16 cellular contexts compared by ENCODE assay signal in genomic region chr11:17458268-17458667, GRCh38. TPM values are rescaled to one million over a fixed set of nuclear protein-coding genes. Genes with fewer than 3 reads are reported as not detected.
DNase-seq lines count a peak whose midpoint lies in the region; ATAC-seq and TF ChIP-seq lines count a peak whose summit lies in the region.
"Had no signal": no experiment of that assay in that cellular context is flagged by ENCODE, and none has a peak within 500 bp of the region (broad histone marks: within the 10 kb centered on the region; RNA-seq: fewer than 3 reads in every experiment).

No MANE protein-coding gene starts in this region.

- no peaks in the 10 kb centered on the region for H3K9me3 Mint-ChIP-seq in GM23338
- no peaks in the 10 kb centered on the region for H3K9me3 Mint-ChIP-seq in WTC11
- H3K9me3 Mint-ChIP-seq: CD14-positive monocyte; CD8-positive, alpha-beta memory T cell had no signal

- ATAC-seq in GM23338 (no peak), WTC11 (no peak), GM18907 (IDR thresholded peaks at IDR 0.05; ENCODE audit: unreplicated experiment) (no peak), GM18517 (IDR thresholded peaks at IDR 0.05; ENCODE audit: unreplicated experiment) (no peak), HG03097 (IDR thresholded peaks at IDR 0.05; ENCODE audit: low FRiP score, unreplicated experiment) (no peak)

- H4K20me1 ChIP-seq in GM23338 (replicated peaks; ENCODE audit: insufficient read depth), result no peaks in the 10 kb centered on the region

- H3K27ac Mint-ChIP-seq in GM23338, result peak overlapping the region; percentile 69
- H3K27ac Mint-ChIP-seq in WTC11, result 0 out of 2 replicates have a peak overlapping the region, but pooled peaks have one; percentile 74
- H3K27ac Mint-ChIP-seq: B cell; CD14-positive monocyte; CD8-positive, alpha-beta memory T cell had no signal

- DNase-seq in GM23338 (ENCODE audit: low spot score) (no peak), WTC11 (ENCODE audit: low spot score) (no peak)
- DNase-seq in activated CD4-positive, alpha-beta T cell treated with anti-CD3 and anti-CD28 coated beads for 1 hour, result no peak
- DNase-seq: Caco-2; CD8-positive, alpha-beta memory T cell; GOT3; IMR-90; KBM-7 had no signal

- H3K4me2 ChIP-seq in GM23338, result peak overlapping the region; percentile 69

- H3K27me3 ChIP-seq in GM23338 (ENCODE audit: insufficient read depth) (no peaks in the 10 kb centered on the region), iPS-20b (ENCODE audit: insufficient read depth, low read length) (no peaks in the 10 kb centered on the region), subcutaneous abdominal adipose tissue (ENCODE audit: control insufficient read depth in 5 of 5, insufficient read depth in 4 of 5, low read length in 5 of 5) (peaks cover 0 to 7% (median 0%) of the 10 kb centered on the region in 5 donors)

- H3K27ac ChIP-seq in GM23338 (ENCODE audit: low read depth) (no peak overlapping the region), iPS-20b (ENCODE audit: low read length) (no peak overlapping the region), subcutaneous abdominal adipose tissue (ENCODE audit: low read depth, low read length) (peak overlapping the region; percentile 32)

- no peak for TF ChIP-seq CTCF in GM23338 (conservative IDR thresholded peaks at IDR 0.05; ENCODE audit: low read depth in 2 of 2)
- no peak for TF ChIP-seq CTCF in WTC11 (IDR thresholded peaks at IDR 0.05)

- H3K79me2 ChIP-seq in GM23338 (replicated peaks; ENCODE audit: insufficient read depth), result no peaks in the 10 kb centered on the region

- POLR2A ChIA-PET in WTC11 (lab: Charles Lee), result no interaction called here

- H3K27me3 Mint-ChIP-seq in GM23338 (ENCODE audit: insufficient read depth, low read depth, poor library complexity) (peaks cover 2% of the 10 kb centered on the region), WTC11 (ENCODE audit: low read depth) (no peaks in the 10 kb centered on the region)

- H2AFZ ChIP-seq in GM23338, result peak overlapping the region; percentile 80

- H3K36me3 ChIP-seq in GM23338 (ENCODE audit: insufficient read depth) (no peaks in the 10 kb centered on the region), iPS-20b (ENCODE audit: insufficient read depth, low read depth, low read length) (no peaks in the 10 kb centered on the region), subcutaneous abdominal adipose tissue (ENCODE audit: control insufficient read depth in 5 of 5, insufficient read depth in 5 of 5, low read length in 5 of 5) (no peaks in the 10 kb centered on the region)
- H3K36me3 ChIP-seq: HAP-1 had no signal

- no peaks in the 10 kb centered on the region for H3K36me3 Mint-ChIP-seq in GM23338 (ENCODE audit: low read depth)
- H3K36me3 Mint-ChIP-seq in WTC11, result no peaks in the 10 kb centered on the region
- H3K36me3 Mint-ChIP-seq: CD14-positive monocyte; CD8-positive, alpha-beta memory T cell had no signal

- CTCF ChIA-PET in WTC11 (lab: Charles Lee), result interaction anchor here (1.0 to 3.0 kb wide), 10 partner anchors 15 to 308 kb away, joined by 3 to 16 read pairs (median 5); partner anchors contain the start of genes ABCC8 and KCNJ11

- H3K4me3 Mint-ChIP-seq in GM23338, result no peak overlapping the region
- no peak overlapping the region for H3K4me3 Mint-ChIP-seq in WTC11
- H3K4me3 Mint-ChIP-seq: B cell; CD14-positive monocyte; CD8-positive, alpha-beta memory T cell had no signal

- 0 out of 2 replicates have a peak overlapping the region, but pooled peaks have one; percentile 24 for H3K4me3 ChIP-seq in GM23338
- H3K4me3 ChIP-seq in iPS-20b (ENCODE audit: low read length), result 0 out of 2 replicates have a peak overlapping the region, but pooled peaks have one; percentile 18
- no peak overlapping the region for H3K4me3 ChIP-seq in subcutaneous abdominal adipose tissue (ENCODE audit: low read depth in 1 of 5, low read length in 5 of 5)
- H3K4me3 ChIP-seq: HAP-1 had no signal

- H3K9me2 ChIP-seq in GM23338 (ENCODE audit: insufficient read depth), result no peaks in the 10 kb centered on the region

- H3K9ac ChIP-seq in iPS-20b (ENCODE audit: low read depth, low read length), result peak overlapping the region; percentile 19; the same call in 1 of the 2 replicates
- no peak overlapping the region for H3K9ac ChIP-seq in subcutaneous abdominal adipose tissue (ENCODE audit: low read length in 5 of 5)

- no peaks in the 10 kb centered on the region for H3F3A ChIP-seq in GM23338 (replicated peaks; ENCODE audit: low read depth)

- H3K4me1 ChIP-seq in GM23338 (ENCODE audit: insufficient read depth) (peaks cover 14% of the 10 kb centered on the region), iPS-20b (ENCODE audit: insufficient read depth, low read length) (peaks cover 12% of the 10 kb centered on the region), subcutaneous abdominal adipose tissue (ENCODE audit: control insufficient read depth in 5 of 5, insufficient read depth in 5 of 5, low read length in 5 of 5) (peaks cover 7 to 29% (median 25%) of the 10 kb centered on the region in 5 donors)
- H3K4me1 ChIP-seq: Caco-2 had no signal

- H3K9me3 ChIP-seq in iPS-20b (ENCODE audit: insufficient read depth, low read depth, low read length) (no peaks in the 10 kb centered on the region), subcutaneous abdominal adipose tissue (ENCODE audit: control insufficient read depth in 5 of 5, low read length in 5 of 5) (no peaks in the 10 kb centered on the region)
- H3K9me3 ChIP-seq: Caco-2, HAP-1 had no signal

- H3K4me1 Mint-ChIP-seq in GM23338, result peaks cover 25% of the 10 kb centered on the region
- peaks cover 21% of the 10 kb centered on the region for H3K4me1 Mint-ChIP-seq in WTC11
- H3K4me1 Mint-ChIP-seq: B cell; CD8-positive, alpha-beta memory T cell had no signal

TF ChIP-seq in GM23338, 12 proteins besides CTCF, POLR2A, EP300 and RAD21 (continues in another document):
- TF ChIP-seq REST (IDR thresholded peaks at IDR 0.05; ENCODE audit: unreplicated experiment), result no peak

TF ChIP-seq in WTC11, 78 proteins besides CTCF, POLR2A, EP300 and RAD21:
- TF ChIP-seq USF2 (CRISPR knock-in tag; IDR thresholded peaks at IDR 0.05) (no peak), MLX (CRISPR knock-in tag; IDR thresholded peaks at IDR 0.05) (no peak), NR2C2 (CRISPR knock-in tag; IDR thresholded peaks at IDR 0.05) (no peak), ZNF219 (CRISPR knock-in tag; IDR thresholded peaks at IDR 0.05; ENCODE audit: borderline replicate concordance) (no peak), SMAD3 (CRISPR knock-in tag; IDR thresholded peaks at IDR 0.05; ENCODE audit: borderline replicate concordance) (no peak), ATF1 (CRISPR knock-in tag; IDR thresholded peaks at IDR 0.05) (no peak)

RNA-seq across cellular contexts. Expression of gene ABCC8, which starts 18.4 kb away (rescaled TPM):
- 2.4 and 3.4 TPM in 2 replicates for total RNA-seq in GM23338 (2014; rRNA removed; shearing (Covaris generic))
- polyA plus RNA-seq in GM23338 (2016; fragmentation: Nextera tagmentation; extraction: Ambion mirVana), result 1.5 and 2.0 TPM in 2 replicates
- total RNA-seq in WTC11 (2021), result 3.9 to 7.3 TPM (median 4.1 TPM) in 3 replicates
- total RNA-seq: Caco-2; CD8-positive, alpha-beta memory T cell; IMR-90 had no signal
- polyA plus RNA-seq: CD14-positive monocyte; CD8-positive, alpha-beta memory T cell; IMR-90 had no signal

Comparison
In these comparisons a context has a peak if more than half of its experiments do, and no peak if none do; other contexts are left out.
1. H3K4me3 ChIP-seq: peak in GM23338 (single experiment) and iPS-20b (single experiment); none in subcutaneous abdominal adipose tissue (0 of 5).